ENCODE assay signal across 22 cellular contexts in the genomic region with DNA sequence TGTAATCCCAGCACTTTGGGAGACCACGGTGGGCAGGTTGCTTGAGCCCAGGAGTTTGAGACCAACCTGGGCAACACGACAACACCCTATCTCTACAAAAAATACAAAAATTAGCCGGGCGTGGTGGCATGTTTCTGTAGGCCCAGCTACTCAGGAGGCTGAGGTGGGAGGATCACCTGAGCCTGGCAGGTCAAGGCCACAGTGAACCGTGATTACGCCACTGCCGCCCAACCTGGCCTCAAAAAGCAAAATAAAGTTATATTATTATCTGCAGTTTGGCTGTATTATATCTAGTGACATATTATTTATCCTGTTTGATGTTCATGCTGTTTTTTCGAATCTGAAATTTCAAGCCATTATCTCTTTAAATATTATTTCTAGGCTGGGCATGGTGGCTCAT.
"Had no signal": no experiment of that assay in that cellular context is flagged by ENCODE, and none has a peak within 500 bp of the region (broad histone marks: within the 10 kb centered on the region; RNA-seq: fewer than 3 reads in every experiment).

No MANE protein-coding gene starts in this region.

- DNase-seq: Kasumi-1, MM.1S, NCI-H1092 treated with DMSO at 0.1 percent for 48 hours, NCI-H1436, NCI-H187, NCI-H2029, NCI-H2081 treated with DMSO at 0.1 percent for 48 hours, NCI-H2171, NCI-H226, NCI-H446, NCI-H510A, NCI-H524 treated with DMSO at 0.1 percent for 48 hours, NCI-H69, NCI-H774, RPMI8226, SHP77, SK-N-SH, SW 1271 had no signal

- H3K9me3 Mint-ChIP-seq: IgD-negative memory B cell had no signal

- H3K4me2 ChIP-seq: KMS-11, SK-N-SH had no signal

- ATAC-seq: K562 had no signal

- H3K4me3 Mint-ChIP-seq: IgD-negative memory B cell had no signal

- H3K27ac Mint-ChIP-seq: IgD-negative memory B cell had no signal

- H3K4me3 ChIP-seq: K562 had no signal

- H3K27ac ChIP-seq: KMS-11 had no signal

- H3K9me3 ChIP-seq: SK-N-SH had no signal

- FAIRE-seq: K562, RCC 7860 had no signal

- H3K9ac ChIP-seq: KMS-11, SK-N-SH had no signal
